Comparison of ENCODE assay signal across 1 cellular context in genomic region chr17:57115916-57116315, GRCh38.
TF ChIP-seq lines count a peak whose summit lies in the region.

No MANE protein-coding gene starts in this region.

TF ChIP-seq in HepG2, 621 proteins besides CTCF, POLR2A, EP300 and RAD21:
- TF ChIP-seq RBM22 (optimal IDR thresholded peaks at IDR 0.05; ENCODE audit: low read length) (peak; percentile 59), NKX3-1 (CRISPR knock-in tag; IDR thresholded peaks at IDR 0.05) (no peak), AGO2 (optimal IDR thresholded peaks at IDR 0.05; ENCODE audit: low read depth, low read length) (peak; percentile 68)
TF ChIP-seq in HepG2: peak in this region for 2.
